Comparison of ENCODE assay signal across 8 cellular contexts in genomic region chr2:37711308-37711731, GRCh38. TPM values are rescaled to one million over a fixed set of nuclear protein-coding genes. Genes with fewer than 3 reads are reported as not detected.
DNase-seq lines count a peak whose midpoint lies in the region; ATAC-seq and TF ChIP-seq lines count a peak whose summit lies in the region.

No MANE protein-coding gene starts in this region.

- peak overlapping the region in 1 of 2 donors; percentile 48 for H3K27ac ChIP-seq in left lung

- H3K27me3 Mint-ChIP-seq in activated T-helper 17 cell treated with anti-CD3 and anti-CD28 coated beads, Interleukin-2, amount 50 U/mL, for 72 hours = no peaks in the 10 kb centered on the region

- peaks cover 22% of the 10 kb centered on the region for H3K4me1 Mint-ChIP-seq in activated T-helper 17 cell treated with anti-CD3 and anti-CD28 coated beads, Interleukin-2, amount 50 U/mL, for 72 hours

- H3K4me3 Mint-ChIP-seq in activated T-helper 17 cell treated with anti-CD3 and anti-CD28 coated beads, Interleukin-2, amount 50 U/mL, for 72 hours = peak overlapping the region; percentile 14

- H3K9me3 Mint-ChIP-seq in activated T-helper 17 cell treated with anti-CD3 and anti-CD28 coated beads, Interleukin-2, amount 50 U/mL, for 72 hours = peaks cover 6% of the 10 kb centered on the region

- no peak overlapping the region for H3K27ac Mint-ChIP-seq in activated T-helper 17 cell treated with anti-CD3 and anti-CD28 coated beads, Interleukin-2, amount 50 U/mL, for 72 hours

- ATAC-seq in activated T-helper 17 cell treated with anti-CD3 and anti-CD28 coated beads, Interleukin-2, amount 50 U/mL, for 72 hours (replicated peaks) = peak; percentile 60
- ATAC-seq in left lung (peak; percentile 88), HG03159 (IDR thresholded peaks at IDR 0.05; ENCODE audit: unreplicated experiment) (no peak)

- TF ChIP-seq CTCF in left lung (IDR thresholded peaks at IDR 0.05) = no peak

- no peak overlapping the region for H3K4me3 ChIP-seq in left lung

- peaks cover 0 to 15% of the 10 kb centered on the region in 2 donors for H3K9me3 ChIP-seq in left lung

- no peaks in the 10 kb centered on the region for H3K36me3 Mint-ChIP-seq in activated T-helper 17 cell treated with anti-CD3 and anti-CD28 coated beads, Interleukin-2, amount 50 U/mL, for 72 hours (ENCODE audit: low read depth)

- no peaks in the 10 kb centered on the region for H3K27me3 ChIP-seq in left lung

- H3K36me3 ChIP-seq in left lung = no peaks in the 10 kb centered on the region

- H3K4me1 ChIP-seq in left lung = peaks cover 14 to 40% of the 10 kb centered on the region in 2 donors

- DNase-seq in SKM-1 treated with dmso at 0.1 percent for 144 hours (lab: John Stamatoyannopoulos, UW; ENCODE audit: unreplicated experiment) (peak; percentile 50), SKM-1 (lab: John Stamatoyannopoulos, UW; ENCODE audit: unreplicated experiment) (no peak), KG1 (lab: John Stamatoyannopoulos, UW) (peak; percentile 27), left lung (no peak), putamen (ENCODE audit: low spot score) (no peak), NCI-H1105 (lab: John Stamatoyannopoulos, UW) (no peak)

- intact Hi-C loops in left lung (cut with DNase I) = no loop called here

RNA-seq across cellular contexts. Expression of gene CDC42EP3, which starts 39.9 kb away (rescaled TPM):
- total RNA-seq in activated T-helper 17 cell treated with anti-CD3 and anti-CD28 coated beads, Interleukin-2, amount 50 U/mL, for 72 hours = 10 to 100 TPM; 33.5 to 40.9 TPM
- 10 to 100 TPM; 37.7 to 53.8 TPM for total RNA-seq in left lung

Comparison
In these comparisons a context has a peak if more than half of its experiments do, and no peak if none do; other contexts are left out.
1. DNase-seq: peak in SKM-1 treated with dmso at 0.1 percent for 144 hours (single experiment) and KG1 (single experiment); none in SKM-1 (single experiment), left lung (0 of 2), putamen (single experiment) and NCI-H1105 (single experiment).